In genomic region chr6:27138837-27139752, GRCh38 we compare ENCODE assay signal across 1 cellular context.
A peak's percentile ranks its signal among the peaks of the same experiment; 100 is the strongest.
TF ChIP-seq lines count a peak whose summit lies in the region.

No MANE protein-coding gene starts in this region.

TF ChIP-seq in HepG2, 621 proteins besides CTCF, POLR2A, EP300 and RAD21 (continued from another document):
- no peak for TF ChIP-seq ZNF362 (CRISPR knock-in tag; IDR thresholded peaks at IDR 0.05; ENCODE audit: borderline replicate concordance)
- no peak for TF ChIP-seq TBL1XR1 (IDR thresholded peaks at IDR 0.05; ENCODE audit: borderline replicate concordance, low read length, partially characterized antibody)
- no peak for TF ChIP-seq ZNF891 (CRISPR knock-in tag; IDR thresholded peaks at IDR 0.05)
- TF ChIP-seq ATAD3A (CRISPR knock-in tag; IDR thresholded peaks at IDR 0.05), result no peak
- no peak for TF ChIP-seq ZNF33B (CRISPR knock-in tag; IDR thresholded peaks at IDR 0.05)
- no peak for TF ChIP-seq ZNF737 (CRISPR knock-in tag; IDR thresholded peaks at IDR 0.05; ENCODE audit: borderline replicate concordance)
- TF ChIP-seq E2F5 (CRISPR knock-in tag; conservative IDR thresholded peaks at IDR 0.05), result no peak
- TF ChIP-seq, protein P1, sequence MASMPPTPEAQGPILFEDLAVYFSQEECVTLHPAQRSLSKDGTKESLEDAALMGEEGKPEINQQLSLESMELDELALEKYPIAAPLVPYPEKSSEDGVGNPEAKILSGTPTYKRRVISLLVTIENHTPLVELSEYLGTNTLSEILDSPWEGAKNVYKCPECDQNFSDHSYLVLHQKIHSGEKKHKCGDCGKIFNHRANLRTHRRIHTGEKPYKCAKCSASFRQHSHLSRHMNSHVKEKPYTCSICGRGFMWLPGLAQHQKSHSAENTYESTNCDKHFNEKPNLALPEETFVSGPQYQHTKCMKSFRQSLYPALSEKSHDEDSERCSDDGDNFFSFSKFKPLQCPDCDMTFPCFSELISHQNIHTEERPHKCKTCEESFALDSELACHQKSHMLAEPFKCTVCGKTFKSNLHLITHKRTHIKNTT (CRISPR knock-in tag; IDR thresholded peaks at IDR 0.05), result no peak
- no peak for TF ChIP-seq DDIT3 (CRISPR knock-in tag; IDR thresholded peaks at IDR 0.05)
- TF ChIP-seq ISL2 (CRISPR knock-in tag; IDR thresholded peaks at IDR 0.05), result no peak
- no peak for TF ChIP-seq ARNTL (CRISPR knock-in tag; IDR thresholded peaks at IDR 0.05)
- TF ChIP-seq, protein P2, sequence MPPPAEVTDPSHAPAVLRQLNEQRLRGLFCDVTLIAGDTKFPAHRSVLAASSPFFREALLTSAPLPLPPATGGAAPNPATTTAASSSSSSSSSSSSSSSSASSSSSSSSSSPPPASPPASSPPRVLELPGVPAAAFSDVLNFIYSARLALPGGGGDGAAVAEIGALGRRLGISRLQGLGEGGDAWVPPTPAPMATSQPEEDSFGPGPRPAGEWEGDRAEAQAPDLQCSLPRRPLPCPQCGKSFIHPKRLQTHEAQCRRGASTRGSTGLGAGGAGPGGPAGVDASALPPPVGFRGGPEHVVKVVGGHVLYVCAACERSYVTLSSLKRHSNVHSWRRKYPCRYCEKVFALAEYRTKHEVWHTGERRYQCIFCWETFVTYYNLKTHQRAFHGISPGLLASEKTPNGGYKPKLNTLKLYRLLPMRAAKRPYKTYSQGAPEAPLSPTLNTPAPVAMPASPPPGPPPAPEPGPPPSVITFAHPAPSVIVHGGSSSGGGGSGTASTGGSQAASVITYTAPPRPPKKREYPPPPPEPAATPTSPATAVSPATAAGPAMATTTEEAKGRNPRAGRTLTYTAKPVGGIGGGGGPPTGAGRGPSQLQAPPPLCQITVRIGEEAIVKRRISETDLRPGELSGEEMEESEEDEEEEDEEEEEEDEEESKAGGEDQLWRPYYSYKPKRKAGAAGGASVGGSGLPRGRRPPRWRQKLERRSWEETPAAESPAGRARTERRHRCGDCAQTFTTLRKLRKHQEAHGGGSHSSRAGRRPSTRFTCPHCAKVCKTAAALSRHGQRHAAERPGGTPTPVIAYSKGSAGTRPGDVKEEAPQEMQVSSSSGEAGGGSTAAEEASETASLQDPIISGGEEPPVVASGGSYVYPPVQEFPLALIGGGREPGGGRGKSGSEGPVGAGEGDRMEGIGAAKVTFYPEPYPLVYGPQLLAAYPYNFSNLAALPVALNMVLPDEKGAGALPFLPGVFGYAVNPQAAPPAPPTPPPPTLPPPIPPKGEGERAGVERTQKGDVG (CRISPR knock-in tag; IDR thresholded peaks at IDR 0.05; ENCODE audit: borderline replicate concordance), result 0 out of 2 replicates have a peak, but pooled peaks have one; percentile 13
TF ChIP-seq in HepG2: peak in this region for 3.
